11 cellular contexts compared by ENCODE assay signal in the genomic region with DNA sequence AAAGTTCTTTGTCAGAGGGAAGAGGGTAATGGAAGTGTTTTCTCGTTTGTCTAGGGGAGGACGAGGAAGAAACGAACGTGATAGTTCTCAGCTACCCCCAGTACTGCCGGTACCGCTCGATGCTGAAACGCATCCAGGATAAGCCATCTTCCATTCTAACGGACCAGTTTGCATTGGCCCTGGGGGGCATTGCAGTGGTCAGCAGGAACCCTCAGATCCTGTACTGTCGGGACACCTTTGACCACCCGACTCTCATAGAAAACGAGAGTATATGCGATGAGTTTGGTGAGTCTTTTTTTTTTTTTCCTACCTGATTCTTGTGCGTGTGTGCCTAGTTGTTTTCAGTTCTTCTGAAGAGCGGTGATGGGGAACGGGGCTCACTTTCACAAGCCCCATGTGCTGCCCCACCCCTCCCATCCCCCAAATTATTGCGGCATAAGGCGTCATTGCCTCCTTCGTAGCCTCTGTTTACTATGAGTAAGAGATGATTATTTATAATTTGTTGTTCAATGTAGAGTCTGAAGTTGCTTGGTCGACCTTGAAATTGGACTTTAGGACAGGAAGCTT.
DNase-seq lines count a peak whose midpoint lies in the region; ATAC-seq and TF ChIP-seq lines count a peak whose summit lies in the region.
"Had no signal": no experiment of that assay in that cellular context is flagged by ENCODE, and none has a peak within 500 bp of the region (broad histone marks: within the 10 kb centered on the region; RNA-seq: fewer than 3 reads in every experiment).

No MANE protein-coding gene starts in this region.

- H3K79me2 ChIP-seq in osteoblast (ENCODE audit: insufficient read depth, low read length), result peaks cover 29% of the 10 kb centered on the region

- DNase-seq in natural killer cell treated with Interleukin-12 subunit alpha and Interleukin-12 subunit beta and Interleukin-15 and Interleukin-18, amount 100 ng/mL, for 72 hours (ENCODE audit: low spot score), result no peak
- DNase-seq in natural killer cell (no peak), osteoblast (ENCODE audit: insufficient read length, low spot score, missing footprints) (no peak), SIG-M5 (lab: John Stamatoyannopoulos, UW) (no peak), T-helper 2 cell (no peak), NCI-H1092 (lab: John Stamatoyannopoulos, UW) (no peak)
- DNase-seq: foreskin fibroblast; NCI-H510A; stimulated activated CD4-positive, alpha-beta T cell treated with anti-CD3 and anti-CD28 coated beads, Interleukin-1b, Interleukin-23, amount 100 ng/mL, for 48 hours had no signal

- peaks cover 6% of the 10 kb centered on the region for H3K9me3 Mint-ChIP-seq in natural killer cell treated with Interleukin-12 subunit alpha and Interleukin-12 subunit beta and Interleukin-15 and Interleukin-18, amount 100 ng/mL, for 72 hours
- H3K9me3 Mint-ChIP-seq in natural killer cell, result no peaks in the 10 kb centered on the region

- intact Hi-C loops in natural killer cell (cut with micrococcal nuclease), result no loop called here

- no peaks in the 10 kb centered on the region for H3K27me3 Mint-ChIP-seq in natural killer cell treated with Interleukin-12 subunit alpha and Interleukin-12 subunit beta and Interleukin-15 and Interleukin-18, amount 100 ng/mL, for 72 hours
- H3K27me3 Mint-ChIP-seq in natural killer cell (ENCODE audit: low read depth in 2 of 2), result no peaks in the 10 kb centered on the region

- H3K9me3 ChIP-seq in osteoblast (ENCODE audit: low read depth, low read length), result no peaks in the 10 kb centered on the region

- H4K20me1 ChIP-seq in osteoblast (ENCODE audit: insufficient read depth, low read length), result peaks cover 13% of the 10 kb centered on the region

- H3K27ac ChIP-seq in osteoblast (ENCODE audit: low read depth, low read length), result no peak overlapping the region

- H3K27ac Mint-ChIP-seq in natural killer cell treated with Interleukin-12 subunit alpha and Interleukin-12 subunit beta and Interleukin-15 and Interleukin-18, amount 100 ng/mL, for 72 hours, result peak overlapping the region; percentile 78 to 79
- peak overlapping the region in 1 of 2 donors; percentile 63 for H3K27ac Mint-ChIP-seq in natural killer cell

- no peak overlapping the region for H3K4me3 ChIP-seq in osteoblast (ENCODE audit: insufficient read depth, low read length)

- H3K4me3 Mint-ChIP-seq in natural killer cell treated with Interleukin-12 subunit alpha and Interleukin-12 subunit beta and Interleukin-15 and Interleukin-18, amount 100 ng/mL, for 72 hours, result no peak overlapping the region
- no peak overlapping the region for H3K4me3 Mint-ChIP-seq in natural killer cell

- no peak overlapping the region for H3K4me2 ChIP-seq in osteoblast (ENCODE audit: insufficient read depth, low read length)

- H3K4me1 Mint-ChIP-seq in natural killer cell treated with Interleukin-12 subunit alpha and Interleukin-12 subunit beta and Interleukin-15 and Interleukin-18, amount 100 ng/mL, for 72 hours (ENCODE audit: low read depth in 2 of 2), result peaks cover 52 to 60% of the 10 kb centered on the region in 2 donors
- H3K4me1 Mint-ChIP-seq in natural killer cell, result peaks cover 31 to 32% of the 10 kb centered on the region in 2 donors

- peaks cover 45% of the 10 kb centered on the region for H3K36me3 Mint-ChIP-seq in natural killer cell treated with Interleukin-12 subunit alpha and Interleukin-12 subunit beta and Interleukin-15 and Interleukin-18, amount 100 ng/mL, for 72 hours
- no peaks in the 10 kb centered on the region for H3K36me3 Mint-ChIP-seq in natural killer cell

- no peak for ATAC-seq in natural killer cell treated with Interleukin-12 subunit alpha and Interleukin-12 subunit beta and Interleukin-15 and Interleukin-18, amount 100 ng/mL, for 72 hours
- ATAC-seq in natural killer cell (no peak), GM21723 (IDR thresholded peaks at IDR 0.05; ENCODE audit: unreplicated experiment) (peak; percentile 76), HG03439 (IDR thresholded peaks at IDR 0.05; ENCODE audit: unreplicated experiment) (peak; percentile 84)

- H3K27me3 ChIP-seq in osteoblast (ENCODE audit: insufficient read depth, low read length), result no peaks in the 10 kb centered on the region

- H3K36me3 ChIP-seq in osteoblast (ENCODE audit: insufficient read depth, low read length), result peaks cover 23% of the 10 kb centered on the region

- H3K4me1 ChIP-seq in osteoblast (ENCODE audit: insufficient read depth, low read length), result peaks cover 6% of the 10 kb centered on the region

- H2AFZ ChIP-seq in osteoblast (ENCODE audit: low read length), result no peak overlapping the region

- no peak for TF ChIP-seq CTCF in natural killer cell (IDR thresholded peaks at IDR 0.05)
- no peak for TF ChIP-seq CTCF in osteoblast (IDR thresholded peaks at IDR 0.05; ENCODE audit: extremely low read depth, low read depth, low read length)

Comparison
In these comparisons a context has a peak if more than half of its experiments do, and no peak if none do; other contexts are left out.
1. ATAC-seq: peak in GM21723 (single experiment) and HG03439 (single experiment); none in natural killer cell treated with Interleukin-12 subunit alpha and Interleukin-12 subunit beta and Interleukin-15 and Interleukin-18, amount 100 ng/mL, for 72 hours (0 of 2) and natural killer cell (0 of 3).